Comparison of ENCODE assay signal across 1 cellular context in genomic region chr22:25834490-25834889, GRCh38.
TF ChIP-seq lines count a peak whose summit lies in the region.

No MANE protein-coding gene starts in this region.

TF ChIP-seq in GM12878, 131 proteins besides CTCF, POLR2A, EP300 and RAD21 (continued from another document):
- TF ChIP-seq, protein P1, sequence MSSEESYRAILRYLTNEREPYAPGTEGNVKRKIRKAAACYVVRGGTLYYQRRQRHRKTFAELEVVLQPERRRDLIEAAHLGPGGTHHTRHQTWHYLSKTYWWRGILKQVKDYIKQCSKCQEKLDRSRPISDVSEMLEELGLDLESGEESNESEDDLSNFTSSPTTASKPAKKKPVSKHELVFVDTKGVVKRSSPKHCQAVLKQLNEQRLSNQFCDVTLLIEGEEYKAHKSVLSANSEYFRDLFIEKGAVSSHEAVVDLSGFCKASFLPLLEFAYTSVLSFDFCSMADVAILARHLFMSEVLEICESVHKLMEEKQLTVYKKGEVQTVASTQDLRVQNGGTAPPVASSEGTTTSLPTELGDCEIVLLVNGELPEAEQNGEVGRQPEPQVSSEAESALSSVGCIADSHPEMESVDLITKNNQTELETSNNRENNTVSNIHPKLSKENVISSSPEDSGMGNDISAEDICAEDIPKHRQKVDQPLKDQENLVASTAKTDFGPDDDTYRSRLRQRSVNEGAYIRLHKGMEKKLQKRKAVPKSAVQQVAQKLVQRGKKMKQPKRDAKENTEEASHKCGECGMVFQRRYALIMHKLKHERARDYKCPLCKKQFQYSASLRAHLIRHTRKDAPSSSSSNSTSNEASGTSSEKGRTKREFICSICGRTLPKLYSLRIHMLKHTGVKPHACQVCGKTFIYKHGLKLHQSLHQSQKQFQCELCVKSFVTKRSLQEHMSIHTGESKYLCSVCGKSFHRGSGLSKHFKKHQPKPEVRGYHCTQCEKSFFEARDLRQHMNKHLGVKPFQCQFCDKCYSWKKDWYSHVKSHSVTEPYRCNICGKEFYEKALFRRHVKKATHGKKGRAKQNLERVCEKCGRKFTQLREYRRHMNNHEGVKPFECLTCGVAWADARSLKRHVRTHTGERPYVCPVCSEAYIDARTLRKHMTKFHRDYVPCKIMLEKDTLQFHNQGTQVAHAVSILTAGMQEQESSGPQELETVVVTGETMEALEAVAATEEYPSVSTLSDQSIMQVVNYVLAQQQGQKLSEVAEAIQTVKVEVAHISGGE (CRISPR knock-in tag; IDR thresholded peaks at IDR 0.05): no peak
- TF ChIP-seq NFXL1 (IDR thresholded peaks at IDR 0.05; ENCODE audit: borderline replicate concordance) (no peak), IKZF2 (IDR thresholded peaks at IDR 0.05) (peak in 1 of 2 experiments; percentile 50; a peak in 1 of 4 replicates)
